ENCODE assay signal across 1 cellular context in genomic region chr12:2170376-2170775, GRCh38.
TF ChIP-seq lines count a peak whose summit lies in the region.

No MANE protein-coding gene starts in this region.

TF ChIP-seq in IMR-90, 13 proteins besides CTCF, POLR2A, EP300 and RAD21:
- TF ChIP-seq, protein P1, sequence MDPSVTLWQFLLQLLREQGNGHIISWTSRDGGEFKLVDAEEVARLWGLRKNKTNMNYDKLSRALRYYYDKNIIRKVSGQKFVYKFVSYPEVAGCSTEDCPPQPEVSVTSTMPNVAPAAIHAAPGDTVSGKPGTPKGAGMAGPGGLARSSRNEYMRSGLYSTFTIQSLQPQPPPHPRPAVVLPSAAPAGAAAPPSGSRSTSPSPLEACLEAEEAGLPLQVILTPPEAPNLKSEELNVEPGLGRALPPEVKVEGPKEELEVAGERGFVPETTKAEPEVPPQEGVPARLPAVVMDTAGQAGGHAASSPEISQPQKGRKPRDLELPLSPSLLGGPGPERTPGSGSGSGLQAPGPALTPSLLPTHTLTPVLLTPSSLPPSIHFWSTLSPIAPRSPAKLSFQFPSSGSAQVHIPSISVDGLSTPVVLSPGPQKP (IDR thresholded peaks at IDR 0.05; ENCODE audit: borderline replicate concordance, low read depth, low read length) = no peak
- TF ChIP-seq MAZ (IDR thresholded peaks at IDR 0.05; ENCODE audit: borderline replicate concordance, low read depth, low read length) (no peak), NFE2L2 (IDR thresholded peaks at IDR 0.05; ENCODE audit: low read depth, low read length) (no peak), CEBPB (IDR thresholded peaks at IDR 0.05; ENCODE audit: low read depth, low read length) (no peak), FOS (IDR thresholded peaks at IDR 0.05; ENCODE audit: low read depth, low read length) (no peak), RCOR1 (IDR thresholded peaks at IDR 0.05; ENCODE audit: insufficient replicate concordance, low read length) (no peak), MAFK (IDR thresholded peaks at IDR 0.05; ENCODE audit: low read depth, low read length) (no peak), BHLHE40 (IDR thresholded peaks at IDR 0.05; ENCODE audit: low read depth, low read length) (no peak), CHD1 (IDR thresholded peaks at IDR 0.05; ENCODE audit: low read depth, low read length) (no peak), USF2 (IDR thresholded peaks at IDR 0.05; ENCODE audit: low read depth, low read length) (no peak), MXI1 (IDR thresholded peaks at IDR 0.05; ENCODE audit: borderline replicate concordance, low read depth, low read length) (no peak), SMC3 (IDR thresholded peaks at IDR 0.05; ENCODE audit: low read depth, low read length) (no peak), RFX5 (IDR thresholded peaks at IDR 0.05; ENCODE audit: low read depth, low read length) (no peak)
